ENCODE assay signal across 9 cellular contexts in genomic region chr4:1218892-1219552, GRCh38. TPM values are rescaled to one million over a fixed set of nuclear protein-coding genes. Genes with fewer than 3 reads are reported as not detected.
DNase-seq lines count a peak whose midpoint lies in the region; ATAC-seq, FAIRE-seq and TF ChIP-seq lines count a peak whose summit lies in the region.
"Had no signal": no experiment of that assay in that cellular context is flagged by ENCODE, and none has a peak within 500 bp of the region (broad histone marks: within the 10 kb centered on the region; RNA-seq: fewer than 3 reads in every experiment).

No MANE protein-coding gene starts in this region.

- H3K4me3 ChIP-seq in neuronal stem cell (ENCODE audit: low read length in 2 of 2) = no peak overlapping the region
- no peak overlapping the region for H3K4me3 ChIP-seq in foreskin fibroblast (ENCODE audit: low read depth in 1 of 2, low read length in 2 of 2)
- H3K4me3 ChIP-seq: uterus had no signal

- H3K23ac ChIP-seq in neuronal stem cell (ENCODE audit: low read depth, low read length, poor library complexity) = no peak overlapping the region

- DNase-seq in GM12891 (ENCODE audit: insufficient read length, low spot score) (peak; percentile 61), neuronal stem cell (ENCODE audit: low spot score) (no peak), foreskin fibroblast (no peak)
- DNase-seq in effector memory CD8-positive, alpha-beta T cell = no peak
- no peak for DNase-seq in activated effector memory CD4-positive, alpha-beta T cell treated with anti-CD3 and anti-CD28 coated beads, Interleukin-2, amount 50 U/mL, for 16 hours
- no peak for DNase-seq in activated T-cell treated with anti-CD3 and anti-CD28 coated beads, Interleukin-2, amount 50 U/mL, for 48 hours
- DNase-seq: uterus had no signal

- H3K27ac Mint-ChIP-seq in effector memory CD8-positive, alpha-beta T cell = peak overlapping the region; percentile 90

- no peak overlapping the region for H2BK15ac ChIP-seq in neuronal stem cell (ENCODE audit: low read length)

- no peaks in the 10 kb centered on the region for H3K4me1 ChIP-seq in neuronal stem cell (ENCODE audit: control insufficient read depth in 2 of 2, insufficient read depth in 1 of 2, low read depth in 1 of 2, low read length in 2 of 2)

- H3K27me3 Mint-ChIP-seq in effector memory CD8-positive, alpha-beta T cell = no peaks in the 10 kb centered on the region

- no CpG with 5 or more reads among the region's 12 CpGs for WGBS in neuronal stem cell (ENCODE audit: extremely low coverage in 2 of 2, insufficient read length in 2 of 2, insufficient replicate concordance in 1 of 2), 2 donors

- H2BK120ac ChIP-seq in neuronal stem cell (ENCODE audit: low read depth, low read length) = no peak overlapping the region

- ATAC-seq in GM21423 (IDR thresholded peaks at IDR 0.05; ENCODE audit: unreplicated experiment) (peak; percentile 67), HG03558 (IDR thresholded peaks at IDR 0.05; ENCODE audit: extremely low read depth, unreplicated experiment) (peak; percentile 41)
- ATAC-seq in effector memory CD8-positive, alpha-beta T cell (replicated peaks) = no peak

- H2AK5ac ChIP-seq in neuronal stem cell (ENCODE audit: low read depth, low read length) = no peak overlapping the region

- H3K27me3 ChIP-seq in neuronal stem cell (ENCODE audit: control insufficient read depth in 3 of 3, insufficient read depth in 3 of 3, low read depth in 1 of 3, low read length in 3 of 3) = no peaks in the 10 kb centered on the region
- H3K27me3 ChIP-seq: uterus had no signal

- H3K4me1 Mint-ChIP-seq in effector memory CD8-positive, alpha-beta T cell (ENCODE audit: low read depth in 2 of 2) = peaks cover 30 to 39% of the 10 kb centered on the region in 2 donors

- H3K27ac ChIP-seq in neuronal stem cell (replicated peaks; ENCODE audit: low read length) = no peak overlapping the region

- peak; percentile 88 for FAIRE-seq in GM12891 (lab: Jason Lieb, UNC)

- no peak overlapping the region for H4K8ac ChIP-seq in neuronal stem cell (ENCODE audit: low read depth, low read length)

- no peak overlapping the region for H2BK12ac ChIP-seq in neuronal stem cell (ENCODE audit: low read length)

- no peak overlapping the region for H3K4ac ChIP-seq in neuronal stem cell (ENCODE audit: low read length)

- H2BK5ac ChIP-seq in neuronal stem cell (ENCODE audit: low read length) = no peak overlapping the region

- H4K91ac ChIP-seq in neuronal stem cell (ENCODE audit: low read depth, low read length, poor library complexity) = no peak overlapping the region

- no peaks in the 10 kb centered on the region for H3K9me3 ChIP-seq in neuronal stem cell (replicated peaks in 1 of 2; ENCODE audit: control insufficient read depth in 2 of 2, insufficient read depth in 1 of 2, low read depth in 1 of 2, low read length in 2 of 2)
- H3K9me3 ChIP-seq: uterus had no signal

- H3K14ac ChIP-seq in neuronal stem cell (ENCODE audit: low read length) = no peak overlapping the region

- peak overlapping the region; percentile 64 to 77 for H3K4me3 Mint-ChIP-seq in effector memory CD8-positive, alpha-beta T cell

- TF ChIP-seq CTCF in foreskin fibroblast (IDR thresholded peaks at IDR 0.05; ENCODE audit: low read depth, low read length) = no peak

- H3K9ac ChIP-seq in neuronal stem cell (ENCODE audit: low read depth, low read length, poor library complexity) = no peak overlapping the region

- H3K36me3 ChIP-seq in neuronal stem cell (replicated peaks in 1 of 2; ENCODE audit: control insufficient read depth in 2 of 2, insufficient read depth in 2 of 2, low read length in 2 of 2) = peaks cover 47 to 86% of the 10 kb centered on the region in 2 donors
- H3K36me3 ChIP-seq: uterus had no signal

- peaks cover 18% of the 10 kb centered on the region for H3K79me1 ChIP-seq in neuronal stem cell (ENCODE audit: low read depth, low read length)

- H3K36me3 Mint-ChIP-seq in effector memory CD8-positive, alpha-beta T cell (ENCODE audit: insufficient read depth) = peaks cover 52% of the 10 kb centered on the region

- H3K4me2 ChIP-seq in neuronal stem cell (ENCODE audit: insufficient read depth, low read length, poor library complexity, severe bottlenecking) = no peak overlapping the region

- no peak overlapping the region for H2AFZ ChIP-seq in neuronal stem cell (ENCODE audit: low read length)

- H3K18ac ChIP-seq in neuronal stem cell (ENCODE audit: low read length) = no peak overlapping the region

- no peaks in the 10 kb centered on the region for H3K9me3 Mint-ChIP-seq in effector memory CD8-positive, alpha-beta T cell

- TF ChIP-seq POLR2A in GM12891 (IDR thresholded peaks at IDR 0.05; ENCODE audit: low read depth, low read length) = no peak

TF ChIP-seq in GM12891, 5 proteins besides CTCF, POLR2A, EP300 and RAD21:
- TF ChIP-seq POLR2AphosphoS5 (IDR thresholded peaks at IDR 0.05; ENCODE audit: low read depth, low read length) = no peak
- TF ChIP-seq POU2F2 (IDR thresholded peaks at IDR 0.05; ENCODE audit: low read depth, low read length) = peak; percentile 42; the same call in 1 of the 2 replicates
- TF ChIP-seq SPI1 (IDR thresholded peaks at IDR 0.05; ENCODE audit: low read depth, low read length) = 0 out of 2 replicates have a peak, but pooled peaks have one; percentile 17
- no peak for TF ChIP-seq TAF1 (IDR thresholded peaks at IDR 0.05; ENCODE audit: low read depth, low read length)
- peak; percentile 76 for TF ChIP-seq PAX5 (IDR thresholded peaks at IDR 0.05; ENCODE audit: insufficient read depth, low read length, severe bottlenecking)

RNA-seq across cellular contexts. Expression of gene CTBP1, which starts 29.9 kb away (rescaled TPM):
- 97.8 TPM for polyA plus RNA-seq in GM12891 (2012; ENCODE audit: low read depth, missing spikeins)
- 151 TPM for polyA plus RNA-seq in neuronal stem cell (2013, experiment 1 of 2)
- 149 TPM for polyA plus RNA-seq in neuronal stem cell (2013, experiment 2 of 2)

RNA-seq across cellular contexts. Expression of gene SPON2, which starts 46.6 kb away (rescaled TPM):
- polyA plus RNA-seq in GM12891 (2012; ENCODE audit: low read depth, missing spikeins) = 2.4 TPM
- 5.9 TPM for polyA plus RNA-seq in neuronal stem cell (2013, experiment 1 of 2)
- polyA plus RNA-seq in neuronal stem cell (2013, experiment 2 of 2) = 5.8 TPM
